1 cellular context compared by ENCODE assay signal in the genomic region with DNA sequence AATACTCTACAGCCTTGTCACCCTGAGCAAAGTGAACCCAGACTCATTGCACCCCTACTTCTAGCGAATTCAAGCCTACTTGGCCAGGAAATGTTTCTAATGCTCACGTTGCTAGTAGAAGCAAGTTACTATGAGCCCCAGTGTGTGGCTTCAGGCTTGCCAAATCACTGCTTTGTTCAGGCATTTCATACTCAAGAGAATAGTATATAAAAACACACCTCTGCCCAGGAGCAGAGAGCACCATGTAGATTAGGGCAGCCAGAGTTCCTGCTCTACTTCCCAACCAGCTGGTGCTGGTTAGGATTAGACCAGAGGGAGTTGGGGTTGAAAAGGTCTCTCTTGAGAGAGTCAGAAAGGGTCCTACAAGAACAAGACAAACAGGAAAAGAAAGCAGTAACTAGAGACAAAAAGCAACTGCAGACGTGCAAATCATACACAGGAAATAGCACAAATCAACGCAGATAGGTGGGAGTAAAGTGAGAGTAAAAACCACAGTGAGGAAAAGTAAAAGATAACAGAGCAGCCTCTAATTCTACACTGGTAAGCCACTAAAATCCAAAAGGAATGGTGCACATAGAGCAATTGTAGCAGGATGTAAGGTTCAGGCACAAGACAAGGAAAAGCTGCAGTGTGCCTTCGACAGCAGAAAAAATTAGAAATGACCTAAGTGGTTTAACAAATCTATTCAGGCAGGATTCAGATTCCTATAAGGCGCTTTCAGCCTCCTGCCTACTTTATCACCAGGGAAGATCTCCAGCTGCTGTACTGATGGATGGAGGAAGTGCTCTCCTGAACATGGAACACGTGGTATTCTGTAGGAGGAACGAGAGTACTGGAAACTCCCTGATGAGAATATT.
TF ChIP-seq lines count a peak whose summit lies in the region.

No MANE protein-coding gene starts in this region.

TF ChIP-seq in GM23338, 12 proteins besides CTCF, POLR2A, EP300 and RAD21 (continued from another document):
- TF ChIP-seq, protein P1, sequence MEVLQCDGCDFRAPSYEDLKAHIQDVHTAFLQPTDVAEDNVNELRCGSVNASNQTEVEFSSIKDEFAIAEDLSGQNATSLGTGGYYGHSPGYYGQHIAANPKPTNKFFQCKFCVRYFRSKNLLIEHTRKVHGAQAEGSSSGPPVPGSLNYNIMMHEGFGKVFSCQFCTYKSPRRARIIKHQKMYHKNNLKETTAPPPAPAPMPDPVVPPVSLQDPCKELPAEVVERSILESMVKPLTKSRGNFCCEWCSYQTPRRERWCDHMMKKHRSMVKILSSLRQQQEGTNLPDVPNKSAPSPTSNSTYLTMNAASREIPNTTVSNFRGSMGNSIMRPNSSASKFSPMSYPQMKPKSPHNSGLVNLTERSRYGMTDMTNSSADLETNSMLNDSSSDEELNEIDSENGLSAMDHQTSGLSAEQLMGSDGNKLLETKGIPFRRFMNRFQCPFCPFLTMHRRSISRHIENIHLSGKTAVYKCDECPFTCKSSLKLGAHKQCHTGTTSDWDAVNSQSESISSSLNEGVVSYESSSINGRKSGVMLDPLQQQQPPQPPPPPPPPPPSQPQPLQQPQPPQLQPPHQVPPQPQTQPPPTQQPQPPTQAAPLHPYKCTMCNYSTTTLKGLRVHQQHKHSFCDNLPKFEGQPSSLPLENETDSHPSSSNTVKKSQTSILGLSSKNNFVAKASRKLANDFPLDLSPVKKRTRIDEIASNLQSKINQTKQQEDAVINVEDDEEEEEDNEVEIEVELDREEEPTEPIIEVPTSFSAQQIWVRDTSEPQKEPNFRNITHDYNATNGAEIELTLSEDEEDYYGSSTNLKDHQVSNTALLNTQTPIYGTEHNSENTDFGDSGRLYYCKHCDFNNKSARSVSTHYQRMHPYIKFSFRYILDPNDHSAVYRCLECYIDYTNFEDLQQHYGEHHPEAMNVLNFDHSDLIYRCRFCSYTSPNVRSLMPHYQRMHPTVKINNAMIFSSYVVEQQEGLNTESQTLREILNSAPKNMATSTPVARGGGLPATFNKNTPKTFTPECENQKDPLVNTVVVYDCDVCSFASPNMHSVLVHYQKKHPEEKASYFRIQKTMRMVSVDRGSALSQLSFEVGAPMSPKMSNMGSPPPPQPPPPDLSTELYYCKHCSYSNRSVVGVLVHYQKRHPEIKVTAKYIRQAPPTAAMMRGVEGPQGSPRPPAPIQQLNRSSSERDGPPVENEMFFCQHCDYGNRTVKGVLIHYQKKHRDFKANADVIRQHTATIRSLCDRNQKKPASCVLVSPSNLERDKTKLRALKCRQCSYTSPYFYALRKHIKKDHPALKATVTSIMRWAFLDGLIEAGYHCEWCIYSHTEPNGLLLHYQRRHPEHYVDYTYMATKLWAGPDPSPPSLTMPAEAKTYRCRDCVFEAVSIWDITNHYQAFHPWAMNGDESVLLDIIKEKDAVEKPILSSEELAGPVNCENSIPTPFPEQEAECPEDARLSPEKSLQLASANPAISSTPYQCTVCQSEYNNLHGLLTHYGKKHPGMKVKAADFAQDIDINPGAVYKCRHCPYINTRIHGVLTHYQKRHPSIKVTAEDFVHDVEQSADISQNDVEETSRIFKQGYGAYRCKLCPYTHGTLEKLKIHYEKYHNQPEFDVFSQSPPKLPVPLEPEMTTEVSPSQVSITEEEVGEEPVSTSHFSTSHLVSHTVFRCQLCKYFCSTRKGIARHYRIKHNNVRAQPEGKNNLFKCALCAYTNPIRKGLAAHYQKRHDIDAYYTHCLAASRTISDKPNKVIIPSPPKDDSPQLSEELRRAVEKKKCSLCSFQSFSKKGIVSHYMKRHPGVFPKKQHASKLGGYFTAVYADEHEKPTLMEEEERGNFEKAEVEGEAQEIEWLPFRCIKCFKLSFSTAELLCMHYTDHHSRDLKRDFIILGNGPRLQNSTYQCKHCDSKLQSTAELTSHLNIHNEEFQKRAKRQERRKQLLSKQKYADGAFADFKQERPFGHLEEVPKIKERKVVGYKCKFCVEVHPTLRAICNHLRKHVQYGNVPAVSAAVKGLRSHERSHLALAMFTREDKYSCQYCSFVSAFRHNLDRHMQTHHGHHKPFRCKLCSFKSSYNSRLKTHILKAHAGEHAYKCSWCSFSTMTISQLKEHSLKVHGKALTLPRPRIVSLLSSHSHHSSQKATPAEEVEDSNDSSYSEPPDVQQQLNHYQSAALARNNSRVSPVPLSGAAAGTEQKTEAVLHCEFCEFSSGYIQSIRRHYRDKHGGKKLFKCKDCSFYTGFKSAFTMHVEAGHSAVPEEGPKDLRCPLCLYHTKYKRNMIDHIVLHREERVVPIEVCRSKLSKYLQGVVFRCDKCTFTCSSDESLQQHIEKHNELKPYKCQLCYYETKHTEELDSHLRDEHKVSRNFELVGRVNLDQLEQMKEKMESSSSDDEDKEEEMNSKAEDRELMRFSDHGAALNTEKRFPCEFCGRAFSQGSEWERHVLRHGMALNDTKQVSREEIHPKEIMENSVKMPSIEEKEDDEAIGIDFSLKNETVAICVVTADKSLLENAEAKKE (CRISPR knock-in tag; IDR thresholded peaks at IDR 0.05), result no peak
- TF ChIP-seq, protein P2, sequence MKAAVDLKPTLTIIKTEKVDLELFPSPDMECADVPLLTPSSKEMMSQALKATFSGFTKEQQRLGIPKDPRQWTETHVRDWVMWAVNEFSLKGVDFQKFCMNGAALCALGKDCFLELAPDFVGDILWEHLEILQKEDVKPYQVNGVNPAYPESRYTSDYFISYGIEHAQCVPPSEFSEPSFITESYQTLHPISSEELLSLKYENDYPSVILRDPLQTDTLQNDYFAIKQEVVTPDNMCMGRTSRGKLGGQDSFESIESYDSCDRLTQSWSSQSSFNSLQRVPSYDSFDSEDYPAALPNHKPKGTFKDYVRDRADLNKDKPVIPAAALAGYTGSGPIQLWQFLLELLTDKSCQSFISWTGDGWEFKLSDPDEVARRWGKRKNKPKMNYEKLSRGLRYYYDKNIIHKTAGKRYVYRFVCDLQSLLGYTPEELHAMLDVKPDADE (IDR thresholded peaks at IDR 0.05), result no peak
- no peak for TF ChIP-seq POLR2AphosphoS5 (IDR thresholded peaks at IDR 0.05; ENCODE audit: low read depth)
- TF ChIP-seq STAT1 (IDR thresholded peaks at IDR 0.05; ENCODE audit: unreplicated experiment), result no peak
- no peak for TF ChIP-seq EZH2phosphoT487 (IDR thresholded peaks at IDR 0.05; ENCODE audit: unreplicated experiment)
- no peak for TF ChIP-seq EZH2 (IDR thresholded peaks at IDR 0.05; ENCODE audit: low read depth, unreplicated experiment)
- TF ChIP-seq JUNB (IDR thresholded peaks at IDR 0.05; ENCODE audit: unreplicated experiment), result no peak
- no peak for TF ChIP-seq NANOG (IDR thresholded peaks at IDR 0.05; ENCODE audit: borderline replicate concordance)
- TF ChIP-seq, protein P3, sequence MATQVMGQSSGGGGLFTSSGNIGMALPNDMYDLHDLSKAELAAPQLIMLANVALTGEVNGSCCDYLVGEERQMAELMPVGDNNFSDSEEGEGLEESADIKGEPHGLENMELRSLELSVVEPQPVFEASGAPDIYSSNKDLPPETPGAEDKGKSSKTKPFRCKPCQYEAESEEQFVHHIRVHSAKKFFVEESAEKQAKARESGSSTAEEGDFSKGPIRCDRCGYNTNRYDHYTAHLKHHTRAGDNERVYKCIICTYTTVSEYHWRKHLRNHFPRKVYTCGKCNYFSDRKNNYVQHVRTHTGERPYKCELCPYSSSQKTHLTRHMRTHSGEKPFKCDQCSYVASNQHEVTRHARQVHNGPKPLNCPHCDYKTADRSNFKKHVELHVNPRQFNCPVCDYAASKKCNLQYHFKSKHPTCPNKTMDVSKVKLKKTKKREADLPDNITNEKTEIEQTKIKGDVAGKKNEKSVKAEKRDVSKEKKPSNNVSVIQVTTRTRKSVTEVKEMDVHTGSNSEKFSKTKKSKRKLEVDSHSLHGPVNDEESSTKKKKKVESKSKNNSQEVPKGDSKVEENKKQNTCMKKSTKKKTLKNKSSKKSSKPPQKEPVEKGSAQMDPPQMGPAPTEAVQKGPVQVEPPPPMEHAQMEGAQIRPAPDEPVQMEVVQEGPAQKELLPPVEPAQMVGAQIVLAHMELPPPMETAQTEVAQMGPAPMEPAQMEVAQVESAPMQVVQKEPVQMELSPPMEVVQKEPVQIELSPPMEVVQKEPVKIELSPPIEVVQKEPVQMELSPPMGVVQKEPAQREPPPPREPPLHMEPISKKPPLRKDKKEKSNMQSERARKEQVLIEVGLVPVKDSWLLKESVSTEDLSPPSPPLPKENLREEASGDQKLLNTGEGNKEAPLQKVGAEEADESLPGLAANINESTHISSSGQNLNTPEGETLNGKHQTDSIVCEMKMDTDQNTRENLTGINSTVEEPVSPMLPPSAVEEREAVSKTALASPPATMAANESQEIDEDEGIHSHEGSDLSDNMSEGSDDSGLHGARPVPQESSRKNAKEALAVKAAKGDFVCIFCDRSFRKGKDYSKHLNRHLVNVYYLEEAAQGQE (IDR thresholded peaks at IDR 0.05; ENCODE audit: unreplicated experiment), result no peak
- no peak for TF ChIP-seq ZNF114 (CRISPR knock-in tag; IDR thresholded peaks at IDR 0.05)
